ENCODE assay signal across 28 cellular contexts in the genomic region with DNA sequence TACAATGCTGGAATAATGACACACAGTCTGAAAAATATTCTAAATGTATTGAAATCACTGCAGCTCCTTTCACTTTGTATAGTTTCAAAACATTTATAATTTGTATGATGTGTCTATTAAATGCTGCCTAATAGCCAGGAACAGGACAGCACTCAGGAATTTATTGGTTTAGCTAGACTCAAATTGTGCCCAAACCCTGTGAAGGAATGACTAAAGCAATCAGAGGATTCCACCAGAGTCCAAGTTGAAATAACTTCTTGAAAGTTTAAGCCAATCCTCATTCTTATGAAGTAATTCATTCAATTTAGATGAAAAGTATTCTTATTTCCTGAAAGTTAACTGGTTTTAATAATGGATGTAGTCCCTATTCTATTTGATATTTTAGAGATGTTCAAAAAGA.
"Had no signal": no experiment of that assay in that cellular context is flagged by ENCODE, and none has a peak within 500 bp of the region (broad histone marks: within the 10 kb centered on the region; RNA-seq: fewer than 3 reads in every experiment).

No MANE protein-coding gene starts in this region.

- H3K27me3 ChIP-seq: brain microvascular endothelial cell, dorsolateral prefrontal cortex, foreskin keratinocyte, gastrocnemius medialis had no signal

- H3K36me3 ChIP-seq: brain microvascular endothelial cell, gastrocnemius medialis had no signal

- H3K27ac ChIP-seq: brain microvascular endothelial cell, coronary artery, dorsolateral prefrontal cortex, foreskin keratinocyte, gastrocnemius medialis, VCaP had no signal

- H3K4me3 ChIP-seq: coronary artery, dorsolateral prefrontal cortex, gastrocnemius medialis had no signal

- ATAC-seq: activated naive CD4-positive, alpha-beta T cell treated with anti-CD3 and anti-CD28 coated beads, Interleukin-2, amount 50 U/mL, for 72 hours; activated T-cell treated with anti-CD3 and anti-CD28 coated beads, Interleukin-2, amount 50 U/mL, for 72 hours; esophagus mucosa; foreskin keratinocyte; gastrocnemius medialis; WTC11 had no signal

- DNase-seq: activated CD4-positive, alpha-beta memory T cell treated with anti-CD3 and anti-CD28 coated beads, Interleukin-2, amount 10 ng/mL, durations not matched to agents 7 days and 5 days; activated CD4-positive, alpha-beta T cell treated with anti-CD3 and anti-CD28 coated beads for 1 hour; activated CD4-positive, alpha-beta T cell treated with anti-CD3 and anti-CD28 coated beads for 4 hours; activated CD4-positive, alpha-beta T cell treated with anti-CD3 and anti-CD28 coated beads, Interleukin-2, amount 10 ng/mL, durations not matched to agents 7 days and 5 days; activated CD4-positive, alpha-beta T cell treated with anti-CD3 and anti-CD28 coated beads, Interleukin-2, amount 50 U/mL, for 4 hours; activated CD8-positive, alpha-beta memory T cell treated with anti-CD3 and anti-CD28 coated beads, Interleukin-2, amount 50 U/mL, for 48 hours; activated gamma-delta T cell; activated naive CD4-positive, alpha-beta T cell; activated naive CD4-positive, alpha-beta T cell treated with anti-CD3 and anti-CD28 coated beads, Interleukin-2, amount 10 ng/mL, durations not matched to agents 7 days and 5 days; activated naive CD8-positive, alpha-beta T cell treated with anti-CD3 and anti-CD28 coated beads, Interleukin-2, amount 10 ng/mL, durations not matched to agents 7 days and 5 days; activated T-cell treated with anti-CD3 and anti-CD28 coated beads for 4 hours; activated T-cell treated with anti-CD3 and anti-CD28 coated beads, Interleukin-2, amount 50 U/mL, for 24 hours; activated T-cell treated with anti-CD3 and anti-CD28 coated beads, Interleukin-2, amount 50 U/mL, for 72 hours; amniotic stem cell; anterior cingulate cortex; brain microvascular endothelial cell; dorsolateral prefrontal cortex; effector memory CD4-positive, alpha-beta T cell; endodermal cell; foreskin keratinocyte; gastrocnemius medialis; glutamatergic neuron; T-helper 2 cell had no signal

- H3K4me1 ChIP-seq: foreskin keratinocyte, gastrocnemius medialis had no signal

- H3K9me3 ChIP-seq: gastrocnemius medialis had no signal
